In genomic region chr5:152072076-152072475, GRCh38 we compare ENCODE assay signal across 19 cellular contexts.
DNase-seq lines count a peak whose midpoint lies in the region; ATAC-seq and TF ChIP-seq lines count a peak whose summit lies in the region.
"Had no signal": no experiment of that assay in that cellular context is flagged by ENCODE, and none has a peak within 500 bp of the region (broad histone marks: within the 10 kb centered on the region; RNA-seq: fewer than 3 reads in every experiment).

No MANE protein-coding gene starts in this region.

- H2AFZ ChIP-seq in GM23338 (no peak overlapping the region), osteoblast (ENCODE audit: low read length) (no peak overlapping the region)

- H3K79me2 ChIP-seq in GM23338 (replicated peaks; ENCODE audit: insufficient read depth), result no peaks in the 10 kb centered on the region
- no peaks in the 10 kb centered on the region for H3K79me2 ChIP-seq in osteoblast (ENCODE audit: insufficient read depth, low read length)

- H3K36me3 Mint-ChIP-seq in GM23338 (ENCODE audit: low read depth), result no peaks in the 10 kb centered on the region
- no peaks in the 10 kb centered on the region for H3K36me3 Mint-ChIP-seq in HFFc6 (ENCODE audit: low read depth)

- H3K27ac Mint-ChIP-seq in GM23338 (no peak overlapping the region), HFFc6 (no peak overlapping the region)

- intact Hi-C loops in A673 (cut with micrococcal nuclease; ENCODE audit: unreplicated experiment), result no loop called here

- H3K4me2 ChIP-seq in GM23338 (no peak overlapping the region), osteoblast (ENCODE audit: insufficient read depth, low read length) (no peak overlapping the region)

- H3K4me1 ChIP-seq in A673 (ENCODE audit: insufficient read depth, low read length, poor library complexity, severe bottlenecking), result no peaks in the 10 kb centered on the region
- peaks cover 6% of the 10 kb centered on the region for H3K4me1 ChIP-seq in GM23338 (ENCODE audit: insufficient read depth)
- no peaks in the 10 kb centered on the region for H3K4me1 ChIP-seq in osteoblast (ENCODE audit: insufficient read depth, low read length)
- H3K4me1 ChIP-seq: Peyer's patch, prostate gland, spleen had no signal

- DNase-seq in A673 (ENCODE audit: low spot score) (peak; percentile 14), GM23338 (ENCODE audit: low spot score) (no peak), NCI-H524 (lab: John Stamatoyannopoulos, UW) (peak; percentile 57 to 80), fibroblast of pulmonary artery (ENCODE audit: low read depth) (peak; percentile 50), GM19238 (ENCODE audit: insufficient read length, low spot score) (no peak), osteoblast (ENCODE audit: insufficient read length, low spot score, missing footprints) (no peak), HFFc6 (no peak), NCI-H187 treated with DMSO at 0.1 percent for 48 hours (lab: John Stamatoyannopoulos, UW) (no peak)
- DNase-seq: activated CD4-positive, alpha-beta T cell treated with anti-CD3 and anti-CD28 coated beads, Interleukin-2, amount 50 U/mL, for 1 hour; activated CD8-positive, alpha-beta memory T cell treated with anti-CD3 and anti-CD28 coated beads, Interleukin-2, amount 50 U/mL, for 48 hours; activated gamma-delta T cell; KG1; kidney; NCI-H1092; NCI-H526; Peyer's patch; spleen had no signal

- H4K20me1 ChIP-seq in GM23338 (replicated peaks; ENCODE audit: insufficient read depth) (no peaks in the 10 kb centered on the region), osteoblast (ENCODE audit: insufficient read depth, low read length) (no peaks in the 10 kb centered on the region)

- peaks cover 4% of the 10 kb centered on the region for H3K27me3 Mint-ChIP-seq in GM23338 (ENCODE audit: insufficient read depth, low read depth, poor library complexity)
- H3K27me3 Mint-ChIP-seq in HFFc6 (ENCODE audit: insufficient read depth), result no peaks in the 10 kb centered on the region; the same call in 1 of the 2 replicates

- H3K9me3 Mint-ChIP-seq in GM23338 (no peaks in the 10 kb centered on the region; the same call in 2 of the 3 replicates), HFFc6 (peaks cover 40% of the 10 kb centered on the region)
- H3K9me3 Mint-ChIP-seq: neural crest cell had no signal

- H3K4me3 Mint-ChIP-seq in GM23338 (no peak overlapping the region), HFFc6 (no peak overlapping the region)
- H3K4me3 Mint-ChIP-seq: neural crest cell had no signal

- H3K4me3 ChIP-seq in A673 (ENCODE audit: low read depth, low read length, poor library complexity, severe bottlenecking) (no peak overlapping the region), GM23338 (no peak overlapping the region), fibroblast of pulmonary artery (replicated peaks; ENCODE audit: low read depth, low read length) (no peak overlapping the region), osteoblast (ENCODE audit: insufficient read depth, low read length) (no peak overlapping the region)
- H3K4me3 ChIP-seq: Peyer's patch, prostate gland, spleen had no signal

- ATAC-seq in GM23338, result peak; percentile 50; the same call in 2 of the 3 replicates

- BruUV-seq in A673 (replicated peaks; lab: Mats Ljungman, UMichigan), result no TSS peak

- peaks cover 10% of the 10 kb centered on the region; the same call in 2 of the 3 replicates for H3K4me1 Mint-ChIP-seq in GM23338
- H3K4me1 Mint-ChIP-seq in HFFc6 (ENCODE audit: low read depth), result no peaks in the 10 kb centered on the region

- H3K36me3 ChIP-seq in A673 (ENCODE audit: insufficient read depth, low read length, poor library complexity, severe bottlenecking), result no peaks in the 10 kb centered on the region
- no peaks in the 10 kb centered on the region for H3K36me3 ChIP-seq in GM23338 (ENCODE audit: insufficient read depth)
- no peaks in the 10 kb centered on the region for H3K36me3 ChIP-seq in osteoblast (ENCODE audit: insufficient read depth, low read length)
- H3K36me3 ChIP-seq: Peyer's patch, prostate gland, spleen had no signal

- H3K27ac ChIP-seq in A673 (ENCODE audit: low read depth, low read length, poor library complexity, severe bottlenecking) (no peak overlapping the region), GM23338 (ENCODE audit: low read depth) (no peak overlapping the region), osteoblast (ENCODE audit: low read depth, low read length) (no peak overlapping the region)
- H3K27ac ChIP-seq: Peyer's patch, prostate gland, spleen had no signal

- H3K9me2 ChIP-seq in GM23338 (ENCODE audit: insufficient read depth), result peaks cover 2% of the 10 kb centered on the region; the same call in 1 of the 2 replicates

- H3K9me3 ChIP-seq in A673 (ENCODE audit: low read depth, low read length, poor library complexity, severe bottlenecking), result no peaks in the 10 kb centered on the region
- H3K9me3 ChIP-seq in osteoblast (ENCODE audit: low read depth, low read length), result no peaks in the 10 kb centered on the region
- H3K9me3 ChIP-seq: Peyer's patch, prostate gland, spleen had no signal

- H3K27me3 ChIP-seq in A673 (replicated peaks; ENCODE audit: insufficient read depth, low read depth, low read length, poor library complexity), result peaks cover 25% of the 10 kb centered on the region
- H3K27me3 ChIP-seq in GM23338 (ENCODE audit: insufficient read depth), result no peaks in the 10 kb centered on the region
- no peaks in the 10 kb centered on the region for H3K27me3 ChIP-seq in osteoblast (ENCODE audit: insufficient read depth, low read length)
- H3K27me3 ChIP-seq: Peyer's patch, spleen had no signal

- no peaks in the 10 kb centered on the region for H3F3A ChIP-seq in GM23338 (replicated peaks; ENCODE audit: low read depth)

- POLR2A ChIA-PET in A673 (lab: Charles Lee; ENCODE audit: low non-redundant PET), result no interaction called here

- CTCF ChIA-PET in A673 (lab: Charles Lee), result no interaction called here

- no peak for TF ChIP-seq CTCF in A673 (conservative IDR thresholded peaks at IDR 0.05; ENCODE audit: low read depth, low read length)
- no peak for TF ChIP-seq CTCF in GM23338 (conservative IDR thresholded peaks at IDR 0.05; ENCODE audit: low read depth in 2 of 2)
- TF ChIP-seq CTCF in fibroblast of pulmonary artery (IDR thresholded peaks at IDR 0.05; ENCODE audit: low read length, missing control alignments), result no peak
- no peak for TF ChIP-seq CTCF in osteoblast (IDR thresholded peaks at IDR 0.05; ENCODE audit: extremely low read depth, low read depth, low read length)
- TF ChIP-seq CTCF in HFFc6 (IDR thresholded peaks at IDR 0.05), result no peak

TF ChIP-seq in GM23338, 12 proteins besides CTCF, POLR2A, EP300 and RAD21 (continues in another document):
- TF ChIP-seq NANOG (IDR thresholded peaks at IDR 0.05; ENCODE audit: borderline replicate concordance), result no peak
- TF ChIP-seq ETS1 (IDR thresholded peaks at IDR 0.05), result no peak
- TF ChIP-seq ZNF331 (CRISPR knock-in tag; IDR thresholded peaks at IDR 0.05; ENCODE audit: low read depth), result no peak
- TF ChIP-seq EZH2 (IDR thresholded peaks at IDR 0.05; ENCODE audit: low read depth, unreplicated experiment), result no peak
- no peak for TF ChIP-seq STAT1 (IDR thresholded peaks at IDR 0.05; ENCODE audit: unreplicated experiment)
- no peak for TF ChIP-seq POLR2AphosphoS5 (IDR thresholded peaks at IDR 0.05; ENCODE audit: low read depth)
- no peak for TF ChIP-seq JUNB (IDR thresholded peaks at IDR 0.05; ENCODE audit: unreplicated experiment)

Comparison
In these comparisons a context has a peak if more than half of its experiments do, and no peak if none do; other contexts are left out.
1. DNase-seq: peak in A673 (single experiment), NCI-H524 (2 of 2) and fibroblast of pulmonary artery (single experiment); none in GM23338 (single experiment), GM19238 (single experiment), osteoblast (single experiment), HFFc6 (single experiment) and NCI-H187 treated with DMSO at 0.1 percent for 48 hours (single experiment).